11 cellular contexts compared by ENCODE assay signal in the genomic region with DNA sequence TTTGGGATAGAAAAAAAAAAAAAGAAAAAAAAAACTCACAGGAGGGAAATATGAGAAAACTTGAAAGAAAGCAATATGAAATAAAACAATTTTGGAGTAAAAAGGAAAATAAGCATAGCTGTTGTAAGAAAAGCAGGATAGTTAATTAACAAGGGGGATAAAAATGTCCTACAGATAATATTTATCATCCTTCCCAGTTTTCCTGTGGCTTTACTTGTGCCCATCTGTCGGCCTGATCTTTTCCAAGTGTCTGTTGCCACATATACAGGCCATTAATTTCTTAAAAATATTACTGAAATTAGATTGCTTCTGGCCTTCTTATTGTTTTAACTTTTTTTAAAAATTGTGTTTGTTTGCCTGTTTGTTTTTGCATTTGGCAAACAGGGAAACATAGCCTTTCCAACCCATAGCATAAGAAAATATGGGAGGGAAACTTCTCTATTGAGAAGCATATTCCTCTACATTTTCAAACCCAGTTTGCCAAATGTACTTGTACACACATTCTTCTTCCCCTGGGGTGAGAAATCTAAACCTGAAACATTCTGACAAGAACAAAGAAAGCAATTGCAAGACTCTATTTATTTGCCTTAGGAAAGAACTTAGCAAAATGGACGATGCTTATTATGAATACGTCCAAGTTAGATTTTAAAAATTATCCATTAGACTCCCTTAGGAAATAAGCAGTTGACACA.
DNase-seq lines count a peak whose midpoint lies in the region; ATAC-seq, FAIRE-seq and TF ChIP-seq lines count a peak whose summit lies in the region.
"Had no signal": no experiment of that assay in that cellular context is flagged by ENCODE, and none has a peak within 500 bp of the region (broad histone marks: within the 10 kb centered on the region; RNA-seq: fewer than 3 reads in every experiment).

No MANE protein-coding gene starts in this region.

- H2BK15ac ChIP-seq in IMR-90 (ENCODE audit: low read depth, low read length), result peak overlapping the region; percentile 86

- H2BK120ac ChIP-seq in IMR-90 (ENCODE audit: low read depth, low read length), result peak overlapping the region; percentile 98

- TF ChIP-seq CTCF in IMR-90 (conservative IDR thresholded peaks at IDR 0.05; ENCODE audit: low read depth, low read length), result no peak
- no peak for TF ChIP-seq CTCF in keratinocyte (optimal IDR thresholded peaks at IDR 0.05 in 1 of 3, IDR thresholded peaks at IDR 0.05 in 1 of 3, conservative IDR thresholded peaks at IDR 0.05 in 1 of 3; ENCODE audit: extremely low read depth in 1 of 3, insufficient read depth in 2 of 3, low read length in 3 of 3)
- no peak for TF ChIP-seq CTCF in thoracic aorta (IDR thresholded peaks at IDR 0.05)

- no CpG with 5 or more reads among the region's 3 CpGs for WGBS in IMR-90 (ENCODE audit: extremely low coverage in 2 of 2, insufficient read length in 1 of 2), 2 experiments

- H3K27ac ChIP-seq in IMR-90 (ENCODE audit: insufficient read depth, low read length), result peak overlapping the region; percentile 82
- peak overlapping the region; percentile 77 for H3K27ac ChIP-seq in keratinocyte (ENCODE audit: control insufficient read depth, insufficient read depth, low read length)
- peak overlapping the region; percentile 68 to 75 for H3K27ac ChIP-seq in thoracic aorta

- H3K18ac ChIP-seq in IMR-90 (ENCODE audit: low read depth, low read length), result peak overlapping the region; percentile 85

- H2BK5ac ChIP-seq in IMR-90 (ENCODE audit: low read depth, low read length, poor library complexity, severe bottlenecking), result peak overlapping the region; percentile 93

- peaks cover 10 to 46% of the 10 kb centered on the region in 2 experiments for H3K79me1 ChIP-seq in IMR-90 (ENCODE audit: low read depth in 1 of 2, low read length in 2 of 2)

- H2AFZ ChIP-seq in IMR-90 (replicated peaks; ENCODE audit: low read length, poor library complexity) (no peak overlapping the region), keratinocyte (ENCODE audit: control insufficient read depth, low read length) (peak overlapping the region; percentile 50)

- peak overlapping the region; percentile 86 for H3K4me2 ChIP-seq in IMR-90 (ENCODE audit: low read depth, low read length)
- peak overlapping the region; percentile 85 for H3K4me2 ChIP-seq in keratinocyte (ENCODE audit: control insufficient read depth, extremely low read depth, insufficient read depth, low read depth, low read length)

- POLR2A ChIA-PET in IMR-90 (lab: Charles Lee; ENCODE audit: unreplicated experiment), result interaction anchor here (0.6 kb wide), 2 partner anchors 20 to 138 kb away, joined by 3 read pairs; no protein-coding TSS in a partner anchor

- no peaks in the 10 kb centered on the region for H3K27me3 ChIP-seq in IMR-90 (ENCODE audit: control insufficient read depth, insufficient read depth, low read length)
- H3K27me3 ChIP-seq in keratinocyte (ENCODE audit: control insufficient read depth, extremely low read depth, insufficient read depth, low read length), result no peaks in the 10 kb centered on the region
- H3K27me3 ChIP-seq in thoracic aorta (replicated peaks; ENCODE audit: insufficient read depth), result no peaks in the 10 kb centered on the region

- in situ Hi-C loops in IMR-90 (cut with MboI; ENCODE audit: low sequenced_read_pairs), result no loop called here

- peak overlapping the region; percentile 97 for H3K4ac ChIP-seq in IMR-90 (ENCODE audit: low read depth, low read length)

- TSS peak; percentile 56 for BruUV-seq in IMR-90 (replicated peaks; lab: Mats Ljungman, UMichigan)

- H2AK9ac ChIP-seq in IMR-90 (replicated peaks; ENCODE audit: low read depth, low read length, poor library complexity), result no peak overlapping the region

- intact Hi-C loops in IMR-90 (cut with micrococcal nuclease), result no loop called here

- peak overlapping the region; percentile 96 for H2BK20ac ChIP-seq in IMR-90 (ENCODE audit: low read depth, low read length)

- H3K23ac ChIP-seq in IMR-90 (ENCODE audit: low read depth, low read length), result peak overlapping the region; percentile 100; the same call in 1 of the 2 replicates

- H3K27ac Mint-ChIP-seq in activated naive CD4-positive, alpha-beta T cell treated with anti-CD3 and anti-CD28 coated beads, Interleukin-2, amount 50 U/mL, for 72 hours, result no peak overlapping the region
- H3K27ac Mint-ChIP-seq: activated naive CD4-positive, alpha-beta T cell treated with anti-CD3 and anti-CD28 coated beads, Interleukin-2, amount 50 U/mL, for 24 hours had no signal

- TF ChIP-seq POLR2A in IMR-90 (IDR thresholded peaks at IDR 0.05; ENCODE audit: low read depth, low read length), result no peak

- no peak for TF ChIP-seq RAD21 in IMR-90 (IDR thresholded peaks at IDR 0.05; ENCODE audit: low read length)

- ATAC-seq in IMR-90 (ENCODE audit: low read depth), result no peak
- ATAC-seq in thoracic aorta (ENCODE audit: insufficient number of reproducible peaks, low FRiP score, low read depth), result no peak
- ATAC-seq in activated naive CD4-positive, alpha-beta T cell treated with anti-CD3 and anti-CD28 coated beads, Interleukin-2, amount 50 U/mL, for 72 hours, result no peak
- ATAC-seq in HG03025 (IDR thresholded peaks at IDR 0.05; ENCODE audit: low FRiP score, unreplicated experiment), result no peak
- no peak for ATAC-seq in GM18907 (IDR thresholded peaks at IDR 0.05; ENCODE audit: unreplicated experiment)

- H3K4me3 ChIP-seq in IMR-90 (ENCODE audit: insufficient read depth, low read depth, low read length) (peak overlapping the region; percentile 43; the same call in 1 of the 2 replicates), keratinocyte (ENCODE audit: control insufficient read depth in 2 of 3, extremely low read depth in 1 of 3, insufficient read depth in 2 of 3, low read depth in 1 of 3, low read length in 3 of 3) (peak overlapping the region; percentile 57 to 96 (median 91)), thoracic aorta (peak overlapping the region; percentile 66)
- H3K4me3 ChIP-seq: lung had no signal

- H2AK5ac ChIP-seq in IMR-90 (ENCODE audit: low read depth, low read length), result peak overlapping the region; percentile 96; the same call in 1 of the 2 replicates

- H3K4me1 ChIP-seq in IMR-90 (ENCODE audit: control insufficient read depth, insufficient read depth, low read length) (peaks cover 14% of the 10 kb centered on the region), keratinocyte (ENCODE audit: control insufficient read depth, extremely low read depth, insufficient read depth, low read length) (peaks cover 42% of the 10 kb centered on the region), thoracic aorta (ENCODE audit: control insufficient read depth in 1 of 2, low read depth in 2 of 2) (peaks cover 9 to 31% of the 10 kb centered on the region in 2 donors)

- H3K9me3 Mint-ChIP-seq in activated naive CD4-positive, alpha-beta T cell treated with anti-CD3 and anti-CD28 coated beads, Interleukin-2, amount 50 U/mL, for 72 hours, result no peaks in the 10 kb centered on the region
- H3K9me3 Mint-ChIP-seq: activated naive CD4-positive, alpha-beta T cell treated with anti-CD3 and anti-CD28 coated beads, Interleukin-2, amount 50 U/mL, for 24 hours had no signal

- H3K9me1 ChIP-seq in IMR-90 (ENCODE audit: insufficient read depth, low read length), result peaks cover 11% of the 10 kb centered on the region
- no peaks in the 10 kb centered on the region for H3K9me1 ChIP-seq in keratinocyte (ENCODE audit: control insufficient read depth, extremely low read depth, insufficient read depth, low read length)

- peak overlapping the region; percentile 65 for H4K5ac ChIP-seq in IMR-90 (ENCODE audit: low read depth, low read length)

- peaks cover 35% of the 10 kb centered on the region for H3K79me2 ChIP-seq in keratinocyte (ENCODE audit: control insufficient read depth, insufficient read depth, low read length)

- H3K9ac ChIP-seq in IMR-90 (ENCODE audit: low read depth, low read length), result peak overlapping the region; percentile 80
- H3K9ac ChIP-seq in keratinocyte (ENCODE audit: control insufficient read depth, extremely low read depth, insufficient read depth, low read length), result peak overlapping the region; percentile 83

- no peak for DNase-seq in IMR-90
- DNase-seq in cerebellar nuclear complex (lab: John Stamatoyannopoulos, UW), result peak; percentile 30 to 38
- DNase-seq in keratinocyte (ENCODE audit: low read depth, low spot score), result no peak
- no peak for DNase-seq in thoracic aorta (ENCODE audit: low spot score)
- no peak for DNase-seq in activated CD8-positive, alpha-beta memory T cell treated with anti-CD3 and anti-CD28 coated beads, Interleukin-2, amount 50 U/mL, for 48 hours
- DNase-seq in activated naive CD4-positive, alpha-beta T cell treated with anti-CD3 and anti-CD28 coated beads, Interleukin-2, amount 50 U/mL, for 72 hours (ENCODE audit: low spot score in 2 of 2), result no peak

- CTCF ChIA-PET in IMR-90 (lab: Yijun Ruan, JAX), result interaction anchor here (1.1 kb wide), 1 partner anchor 203 kb away, joined by 3 read pairs; no protein-coding TSS in a partner anchor

- FAIRE-seq in keratinocyte (lab: Jason Lieb, UNC), result no peak
- FAIRE-seq: GM12891 had no signal

- no peaks in the 10 kb centered on the region for H3K36me3 Mint-ChIP-seq in activated naive CD4-positive, alpha-beta T cell treated with anti-CD3 and anti-CD28 coated beads, Interleukin-2, amount 50 U/mL, for 72 hours
- H3K36me3 Mint-ChIP-seq: activated naive CD4-positive, alpha-beta T cell treated with anti-CD3 and anti-CD28 coated beads, Interleukin-2, amount 50 U/mL, for 24 hours had no signal

- H3K14ac ChIP-seq in IMR-90 (replicated peaks; ENCODE audit: low read depth, low read length), result peak overlapping the region; percentile 99

- H4K91ac ChIP-seq in IMR-90 (ENCODE audit: insufficient read depth, low read depth, low read length), result peak overlapping the region; percentile 91

- peak overlapping the region; percentile 70 to 93 for H4K8ac ChIP-seq in IMR-90 (ENCODE audit: low read depth in 2 of 2, low read length in 2 of 2)

- H3K9me3 ChIP-seq in IMR-90 (ENCODE audit: control insufficient read depth, insufficient read depth, low read length), result no peaks in the 10 kb centered on the region
- no peaks in the 10 kb centered on the region for H3K9me3 ChIP-seq in keratinocyte (ENCODE audit: control insufficient read depth, low read depth, low read length)
- no peaks in the 10 kb centered on the region for H3K9me3 ChIP-seq in thoracic aorta

- H3K36me3 ChIP-seq in IMR-90 (ENCODE audit: control insufficient read depth, insufficient read depth, low read length) (no peaks in the 10 kb centered on the region), keratinocyte (ENCODE audit: control insufficient read depth in 2 of 2, extremely low read depth in 1 of 2, insufficient read depth in 2 of 2, low read length in 2 of 2) (peaks cover 4 to 16% of the 10 kb centered on the region in 2 experiments), thoracic aorta (no peaks in the 10 kb centered on the region)

- H4K20me1 ChIP-seq in IMR-90 (ENCODE audit: insufficient read depth, low read length) (no peaks in the 10 kb centered on the region), keratinocyte (ENCODE audit: control insufficient read depth, extremely low read depth, insufficient read depth, low read length) (no peaks in the 10 kb centered on the region)

- H3K56ac ChIP-seq in IMR-90 (ENCODE audit: extremely low read depth, insufficient read depth, low read length), result peak overlapping the region; percentile 95

- dilution Hi-C loops in IMR-90 (cut with HindIII; ENCODE audit: low sequenced_read_pairs, unreplicated experiment) (no loop called here), keratinocyte (cut with MboI; ENCODE audit: extremely low pct_ligation_motif_present, low sequenced_read_pairs) (no loop called here)

TF ChIP-seq in IMR-90, 13 proteins besides CTCF, POLR2A, EP300 and RAD21 (continues in another document):
- no peak for TF ChIP-seq SMC3 (IDR thresholded peaks at IDR 0.05; ENCODE audit: low read depth, low read length)

Comparison
In these comparisons a context has a peak if more than half of its experiments do, and no peak if none do; other contexts are left out.
1. DNase-seq: peak in cerebellar nuclear complex (2 of 2); none in IMR-90 (single experiment), keratinocyte (single experiment), thoracic aorta (single experiment), activated CD8-positive, alpha-beta memory T cell treated with anti-CD3 and anti-CD28 coated beads, Interleukin-2, amount 50 U/mL, for 48 hours (single experiment) and activated naive CD4-positive, alpha-beta T cell treated with anti-CD3 and anti-CD28 coated beads, Interleukin-2, amount 50 U/mL, for 72 hours (0 of 2).
2. Peak in every context shown above with its lines, with median percentiles within 50 percentile points of each other: H3K27ac ChIP-seq and H3K4me3 ChIP-seq.